ENCODE assay signal across 23 cellular contexts in the genomic region with DNA sequence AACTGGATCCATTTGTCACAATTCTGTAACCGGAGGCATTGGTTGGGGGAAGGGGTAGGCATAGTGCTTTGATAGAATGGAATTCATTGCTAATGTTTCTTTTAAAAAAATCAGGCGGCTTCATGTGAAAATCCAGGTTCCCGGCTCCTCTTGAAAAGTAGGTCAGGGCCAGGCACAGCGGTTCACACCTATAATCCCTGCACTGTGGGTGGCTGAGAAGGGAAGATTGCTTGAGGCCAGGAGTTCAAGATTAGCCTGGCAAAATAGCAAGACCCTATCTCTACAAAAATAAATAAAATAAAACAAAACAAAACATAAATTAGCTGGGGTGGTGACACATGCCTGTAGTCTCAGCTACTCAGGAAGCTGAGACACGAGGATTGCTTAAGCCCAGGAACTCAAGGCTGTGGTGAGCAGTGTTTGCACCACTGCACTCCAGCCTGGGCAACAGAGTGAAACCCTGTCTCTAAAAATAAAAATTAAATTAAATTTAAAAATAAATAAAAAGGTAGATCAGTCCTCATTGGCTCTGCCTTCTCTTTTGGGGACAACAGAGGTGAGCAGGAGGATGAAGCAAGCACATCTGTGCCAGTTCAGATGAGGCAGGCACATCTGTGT.
"Had no signal": no experiment of that assay in that cellular context is flagged by ENCODE, and none has a peak within 500 bp of the region (broad histone marks: within the 10 kb centered on the region; RNA-seq: fewer than 3 reads in every experiment).

No MANE protein-coding gene starts in this region.

- DNase-seq: colonic mucosa; cortex of kidney; effector CD8-positive, alpha-beta T cell; effector memory CD8-positive, alpha-beta T cell; esophagus squamous epithelium; foreskin fibroblast; foreskin melanocyte; gastrocnemius medialis; glutamatergic neuron; head of caudate nucleus; heart right ventricle; hippocampal formation; left cardiac atrium; left lung; left ventricle myocardium superior; lower lobe of right lung; mesenchymal stem cell; midbrain; naive B cell; naive thymus-derived CD8-positive, alpha-beta T cell had no signal

- H3K4me3 ChIP-seq: colonic mucosa, esophagus squamous epithelium, gastrocnemius medialis, heart right ventricle, left lung, lower lobe of right lung had no signal

- H3K4me1 ChIP-seq: colonic mucosa, esophagus squamous epithelium, gastrocnemius medialis, heart right ventricle, left lung, lower lobe of right lung had no signal

- H3K9me3 ChIP-seq: colonic mucosa, esophagus squamous epithelium, gastrocnemius medialis, lower lobe of right lung had no signal

- H3K36me3 ChIP-seq: colonic mucosa, esophagus squamous epithelium, gastrocnemius medialis, heart right ventricle, left lung, lower lobe of right lung had no signal

- H3K27ac ChIP-seq: colonic mucosa, esophagus squamous epithelium, gastrocnemius medialis, heart right ventricle, left lung, lower lobe of right lung had no signal

- ATAC-seq: effector memory CD8-positive, alpha-beta T cell; gastrocnemius medialis; heart right ventricle; left cardiac atrium; left lung; left ventricle myocardium superior; lower lobe of right lung; naive thymus-derived CD8-positive, alpha-beta T cell had no signal

- FAIRE-seq: endothelial cell of umbilical vein, islet of Langerhans, keratinocyte had no signal

- H3K27me3 ChIP-seq: colonic mucosa, esophagus squamous epithelium, gastrocnemius medialis, heart right ventricle, left lung had no signal
